In genomic region chr2:9558948-9559381, GRCh38 we compare ENCODE assay signal across 12 cellular contexts. TPM values are rescaled to one million over a fixed set of nuclear protein-coding genes. Genes with fewer than 3 reads are reported as not detected.
DNase-seq lines count a peak whose midpoint lies in the region; ATAC-seq, FAIRE-seq and TF ChIP-seq lines count a peak whose summit lies in the region.
"Had no signal": no experiment of that assay in that cellular context is flagged by ENCODE, and none has a peak within 500 bp of the region (broad histone marks: within the 10 kb centered on the region; RNA-seq: fewer than 3 reads in every experiment).

No MANE protein-coding gene starts in this region.

- H3K4me3 Mint-ChIP-seq in CD8-positive, alpha-beta T cell, result no peak overlapping the region

- intact Hi-C loops in CD8-positive, alpha-beta T cell (cut with DNase I, micrococcal nuclease), result loop anchor here (5.0 to 10.0 kb wide), 5 partner anchors 226 to 1253 kb away; partner anchors contain the start of genes HPCAL1 (in 1 of the 2), KLF11 (in 1 of the 2), ODC1 (in 1 of the 2) and PDIA6 (in 1 of the 2)

- H3K27ac ChIP-seq in stomach smooth muscle (ENCODE audit: low read length), result peak overlapping the region; percentile 37
- no peak overlapping the region for H3K27ac ChIP-seq in CD8-positive, alpha-beta T cell (ENCODE audit: low read depth, low read length)
- H3K27ac ChIP-seq: SJSA1 had no signal

- H3K27me3 Mint-ChIP-seq in CD8-positive, alpha-beta T cell (ENCODE audit: low read depth), result no peaks in the 10 kb centered on the region

- no peak overlapping the region for H3K27ac Mint-ChIP-seq in CD8-positive, alpha-beta T cell

- DNase-seq in GM12891 (ENCODE audit: insufficient read length, low spot score) (no peak), SK-MEL-5 (ENCODE audit: low read depth, low spot score) (peak; percentile 87), fibroblast of villous mesenchyme (ENCODE audit: low read depth) (peak; percentile 89), ACHN (no peak), NCI-H524 treated with DMSO at 0.1 percent for 48 hours (lab: John Stamatoyannopoulos, UW) (no peak)
- no peak for DNase-seq in CD8-positive, alpha-beta T cell
- DNase-seq: activated T-cell treated with anti-CD3 and anti-CD28 coated beads, Interleukin-2, amount 50 U/mL, for 1 hour; heart right ventricle had no signal

- POLR2A ChIA-PET in CD8-positive, alpha-beta T cell (lab: Charles Lee), result interaction anchor here (0.6 to 1.8 kb wide), 2 partner anchors 101 to 136 kb away, joined by 3 to 4 read pairs; partner anchors contain the start of genes CPSF3 and ITGB1BP1

- no peaks in the 10 kb centered on the region for H3K27me3 ChIP-seq in stomach smooth muscle (ENCODE audit: control insufficient read depth in 1 of 2, insufficient read depth in 2 of 2, low read length in 2 of 2)
- no peaks in the 10 kb centered on the region for H3K27me3 ChIP-seq in CD8-positive, alpha-beta T cell (ENCODE audit: insufficient read depth, low read length)
- H3K27me3 ChIP-seq: heart right ventricle, SJSA1 had no signal

- H3K9me3 Mint-ChIP-seq in CD8-positive, alpha-beta T cell, result no peaks in the 10 kb centered on the region

- no peak overlapping the region for H3K9ac ChIP-seq in stomach smooth muscle (ENCODE audit: low read length in 2 of 2)

- no peaks in the 10 kb centered on the region for H3K9me3 ChIP-seq in stomach smooth muscle (ENCODE audit: control insufficient read depth in 2 of 2, low read length in 2 of 2)
- H3K9me3 ChIP-seq in CD8-positive, alpha-beta T cell (ENCODE audit: low read length), result no peaks in the 10 kb centered on the region
- H3K9me3 ChIP-seq: heart right ventricle, SJSA1 had no signal

- H3K4me3 ChIP-seq in fibroblast of villous mesenchyme (ENCODE audit: low read depth, low read length) (no peak overlapping the region), stomach smooth muscle (ENCODE audit: low read length in 2 of 2) (no peak overlapping the region)
- no peak overlapping the region for H3K4me3 ChIP-seq in CD8-positive, alpha-beta T cell (ENCODE audit: low read depth, low read length)
- H3K4me3 ChIP-seq: heart right ventricle, SJSA1 had no signal

- H3K36me3 ChIP-seq in stomach smooth muscle (ENCODE audit: control insufficient read depth in 2 of 2, insufficient read depth in 2 of 2, low read length in 2 of 2), result no peaks in the 10 kb centered on the region
- no peaks in the 10 kb centered on the region for H3K36me3 ChIP-seq in CD8-positive, alpha-beta T cell (ENCODE audit: insufficient read depth, low read length)
- H3K36me3 ChIP-seq: heart right ventricle had no signal

- H3K4me1 ChIP-seq in stomach smooth muscle (ENCODE audit: control insufficient read depth, insufficient read depth, low read length), result peaks cover 10% of the 10 kb centered on the region
- H3K4me1 ChIP-seq in CD8-positive, alpha-beta T cell (ENCODE audit: insufficient read depth, low read length), result peaks cover 17% of the 10 kb centered on the region

- CTCF ChIA-PET in CD8-positive, alpha-beta T cell (lab: Charles Lee), result no interaction called here

- no peak for ATAC-seq in CD8-positive, alpha-beta T cell
- ATAC-seq: heart right ventricle, sciatic nerve had no signal

- no peak for FAIRE-seq in GM12891 (lab: Jason Lieb, UNC)
- FAIRE-seq: GM18507 had no signal

- H3K36me3 Mint-ChIP-seq in CD8-positive, alpha-beta T cell, result peaks cover 16% of the 10 kb centered on the region

- H3K4me1 Mint-ChIP-seq in CD8-positive, alpha-beta T cell (ENCODE audit: low read depth), result peaks cover 27% of the 10 kb centered on the region

- TF ChIP-seq CTCF in fibroblast of villous mesenchyme (IDR thresholded peaks at IDR 0.05; ENCODE audit: insufficient read depth, low read depth, low read length), result no peak
- TF ChIP-seq CTCF in CD8-positive, alpha-beta T cell (IDR thresholded peaks at IDR 0.05), result no peak

- in situ Hi-C loops in SK-MEL-5 (cut with HindIII; ENCODE audit: low pct_unique_long_range_greater_than_20kb, low sequenced_read_pairs), result no loop called here
- in situ Hi-C loops in ACHN (cut with HindIII; ENCODE audit: low pct_ligation_motif_present, low pct_unique_long_range_greater_than_20kb, low sequenced_read_pairs), result no loop called here

- TF ChIP-seq POLR2A in GM12891 (IDR thresholded peaks at IDR 0.05; ENCODE audit: low read depth, low read length), result no peak

TF ChIP-seq in GM12891, 5 proteins besides CTCF, POLR2A, EP300 and RAD21:
- TF ChIP-seq SPI1 (IDR thresholded peaks at IDR 0.05; ENCODE audit: low read depth, low read length) (peak; percentile 55; the same call in 1 of the 2 replicates), POLR2AphosphoS5 (IDR thresholded peaks at IDR 0.05; ENCODE audit: low read depth, low read length) (no peak)

RNA-seq across cellular contexts. Expression of gene ADAM17, which starts 3.3 kb away (rescaled TPM):
- polyA plus RNA-seq in GM12891 (2012; ENCODE audit: low read depth, missing spikeins), result 6.0 TPM
- total RNA-seq in SK-MEL-5 (2014; rRNA removed; shearing (Covaris generic)), result 33.3 and 34.9 TPM in 2 replicates
- polyA plus RNA-seq in SK-MEL-5 (2015; cell fraction: cytosol; rRNA removed), result 21.0 and 27.4 TPM in 2 replicates
- polyA plus RNA-seq in SK-MEL-5 (2015; cell fraction: nucleus; rRNA removed), result 44.6 and 54.3 TPM in 2 replicates
- 40.9 and 59.2 TPM in 2 replicates for total RNA-seq in fibroblast of villous mesenchyme
- 10 to 100 TPM; 20.0 to 25.1 TPM for total RNA-seq in CD8-positive, alpha-beta T cell

Comparison
In these comparisons a context has a peak if more than half of its experiments do, and no peak if none do; other contexts are left out.
1. DNase-seq: peak in SK-MEL-5 (single experiment) and fibroblast of villous mesenchyme (single experiment); none in GM12891 (single experiment), ACHN (single experiment), CD8-positive, alpha-beta T cell (0 of 7) and NCI-H524 treated with DMSO at 0.1 percent for 48 hours (single experiment).